In the genomic region with DNA sequence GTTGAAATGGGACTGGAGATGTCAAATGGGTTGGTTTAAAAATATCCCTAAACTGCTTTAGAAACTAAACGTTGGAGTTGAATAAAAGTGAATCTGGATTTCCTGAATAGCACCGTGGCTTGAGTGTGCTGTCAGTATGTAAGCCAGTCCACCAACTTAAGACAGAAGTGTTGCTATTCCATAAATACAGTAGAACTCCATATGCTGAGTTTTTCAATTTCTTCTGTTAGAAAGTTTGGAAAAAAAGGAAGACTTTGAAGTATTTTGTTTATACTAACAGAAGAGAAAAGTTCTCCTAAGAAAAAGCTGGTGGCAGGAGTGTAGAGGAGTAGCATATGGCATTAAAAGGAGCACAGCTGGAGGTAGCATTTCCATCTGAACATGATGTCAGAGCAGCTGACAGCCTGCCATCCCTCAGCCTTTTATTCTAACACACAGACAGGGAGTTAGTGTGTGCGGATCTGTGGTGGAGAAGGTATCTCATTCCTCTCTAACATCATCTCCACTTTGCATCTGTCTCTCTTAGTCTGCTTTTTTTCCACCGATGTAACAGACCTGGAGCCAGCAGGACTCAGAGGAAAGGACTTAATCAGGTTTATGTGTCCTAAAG, we compare ENCODE assay signal across 8 cellular contexts. TPM values are rescaled to one million over a fixed set of nuclear protein-coding genes. Genes with fewer than 3 reads are reported as not detected.
DNase-seq lines count a peak whose midpoint lies in the region; ATAC-seq and TF ChIP-seq lines count a peak whose summit lies in the region.

TSS of gene ZBTB18 (plus strand) at position 449 of the 610 bp plus-strand sequence. CDS start at position 598, 149 bp downstream.

- peak within 1 kb of the TSS in 4 of 7 donors; percentile 97 to 99 (median 98) for H3K27ac Mint-ChIP-seq in CD4-positive, alpha-beta memory T cell

- H3K4me1 ChIP-seq in CD4-positive, alpha-beta memory T cell (ENCODE audit: insufficient read depth, low read length) = peaks cover 43% of the 10 kb centered on the region
- H3K4me1 ChIP-seq in IMR-90 (ENCODE audit: control insufficient read depth, insufficient read depth, low read length) (peaks cover 2% of the 10 kb centered on the region; the same call in 1 of the 2 replicates), endocrine pancreas (ENCODE audit: control insufficient read depth, insufficient read depth, low read length) (peaks cover 7% of the 10 kb centered on the region), mesendoderm (ENCODE audit: control insufficient read depth, low read depth, low read length) (peaks cover 4% of the 10 kb centered on the region), upper lobe of left lung (peaks cover 25 to 40% (median 27%) of the 10 kb centered on the region in 4 donors)

- H3K9me1 ChIP-seq in IMR-90 (ENCODE audit: insufficient read depth, low read length) = no peaks in the 10 kb centered on the region

- H3K23ac ChIP-seq in IMR-90 (ENCODE audit: low read depth, low read length) (peak within 1 kb of the TSS; percentile 89), mesendoderm (ENCODE audit: low read length) (no peak within 1 kb of the TSS)

- H2BK120ac ChIP-seq in IMR-90 (ENCODE audit: low read depth, low read length) (no peak within 1 kb of the TSS), mesendoderm (ENCODE audit: low read depth, low read length) (no peak within 1 kb of the TSS)

- dilution Hi-C loops in IMR-90 (cut with HindIII; ENCODE audit: low sequenced_read_pairs, unreplicated experiment) = no loop called here

- CTCF ChIA-PET in CD4-positive, alpha-beta memory T cell (lab: Charles Lee; ENCODE audit: partially characterized antibody) = interaction anchor here (0.6 to 3.6 kb wide), 4 partner anchors 10 to 221 kb away, joined by 3 to 16 read pairs (median 3); no protein-coding TSS in a partner anchor
- CTCF ChIA-PET in IMR-90 (lab: Yijun Ruan, JAX) = interaction anchor here (0.9 kb wide), 1 partner anchor 123 kb away, joined by 3 read pairs; no protein-coding TSS in a partner anchor

- no peak for TF ChIP-seq RAD21 in IMR-90 (IDR thresholded peaks at IDR 0.05; ENCODE audit: low read length)

- intact Hi-C loops in CD4-positive, alpha-beta memory T cell (cut with micrococcal nuclease) = no loop called here
- intact Hi-C loops in IMR-90 (cut with micrococcal nuclease) = loop anchor here (10.0 kb wide), 1 partner anchor 54 kb away; no protein-coding TSS in a partner anchor

- H2AK5ac ChIP-seq in IMR-90 (ENCODE audit: low read depth, low read length) = no peak within 1 kb of the TSS
- H2AK5ac ChIP-seq in mesendoderm (ENCODE audit: low read length) = no peak within 1 kb of the TSS

- H3K36me3 Mint-ChIP-seq in CD4-positive, alpha-beta memory T cell = peaks cover 2 to 23% of the 10 kb centered on the region in 2 donors

- no peak within 1 kb of the TSS for H4K91ac ChIP-seq in IMR-90 (ENCODE audit: insufficient read depth, low read depth, low read length)

- H4K8ac ChIP-seq in IMR-90 (ENCODE audit: low read depth in 2 of 2, low read length in 2 of 2) (no peak within 1 kb of the TSS; a peak in 1 of 4 replicates), mesendoderm (ENCODE audit: low read depth, low read length) (no peak within 1 kb of the TSS)

- no peak within 1 kb of the TSS for H2BK5ac ChIP-seq in IMR-90 (ENCODE audit: low read depth, low read length, poor library complexity, severe bottlenecking)
- no peak within 1 kb of the TSS for H2BK5ac ChIP-seq in mesendoderm (ENCODE audit: low read length)

- H4K5ac ChIP-seq in IMR-90 (ENCODE audit: low read depth, low read length) (no peak within 1 kb of the TSS), mesendoderm (ENCODE audit: low read length) (no peak within 1 kb of the TSS)

- H3K18ac ChIP-seq in IMR-90 (ENCODE audit: low read depth, low read length) = no peak within 1 kb of the TSS
- no peak within 1 kb of the TSS for H3K18ac ChIP-seq in mesendoderm (ENCODE audit: low read length)

- H2BK15ac ChIP-seq in IMR-90 (ENCODE audit: low read depth, low read length) (no peak within 1 kb of the TSS), mesendoderm (replicated peaks; ENCODE audit: low read depth) (no peak within 1 kb of the TSS)

- H3K56ac ChIP-seq in IMR-90 (ENCODE audit: extremely low read depth, insufficient read depth, low read length) (peak within 1 kb of the TSS; percentile 13; the same call in 1 of the 2 replicates), mesendoderm (ENCODE audit: low read length) (peak within 1 kb of the TSS; percentile 58)

- peaks cover 31% of the 10 kb centered on the region for H3K79me2 ChIP-seq in mesendoderm (ENCODE audit: control insufficient read depth, insufficient read depth, low read length)

- H3K36me3 ChIP-seq in CD4-positive, alpha-beta memory T cell (ENCODE audit: insufficient read depth, low read length) = peaks cover 23% of the 10 kb centered on the region
- peaks cover 15% of the 10 kb centered on the region for H3K36me3 ChIP-seq in IMR-90 (ENCODE audit: control insufficient read depth, insufficient read depth, low read length)
- peaks cover 5% of the 10 kb centered on the region for H3K36me3 ChIP-seq in endocrine pancreas (ENCODE audit: control insufficient read depth, insufficient read depth, low read length)
- H3K36me3 ChIP-seq in mesendoderm (ENCODE audit: control insufficient read depth, insufficient read depth, low read length) = peaks cover 5% of the 10 kb centered on the region
- peaks cover 10 to 23% (median 19%) of the 10 kb centered on the region in 4 donors for H3K36me3 ChIP-seq in upper lobe of left lung

- H3K14ac ChIP-seq in IMR-90 (replicated peaks; ENCODE audit: low read depth, low read length) = no peak within 1 kb of the TSS

- peaks cover 0 to 6% (median 0%) of the 10 kb centered on the region in 8 donors for H3K9me3 Mint-ChIP-seq in CD4-positive, alpha-beta memory T cell

- ATAC-seq in IMR-90 (ENCODE audit: low read depth) = no peak
- no peak for ATAC-seq in upper lobe of left lung (ENCODE audit: low FRiP score in 2 of 2)
- ATAC-seq in GM21619 (IDR thresholded peaks at IDR 0.05; ENCODE audit: unreplicated experiment) = no peak

- H3K4me3 Mint-ChIP-seq in CD4-positive, alpha-beta memory T cell = peak within 1 kb of the TSS in 6 of 8 donors; percentile 96 to 99 (median 99)

- peak within 1 kb of the TSS; percentile 47 to 62 for H3K4me3 ChIP-seq in CD4-positive, alpha-beta memory T cell (ENCODE audit: low read length in 2 of 2)
- H3K4me3 ChIP-seq in IMR-90 (ENCODE audit: insufficient read depth, low read depth, low read length) (peak within 1 kb of the TSS; percentile 82), endocrine pancreas (ENCODE audit: control insufficient read depth, insufficient read depth, low read length) (peak within 1 kb of the TSS; percentile 86), mesendoderm (ENCODE audit: low read length) (peak within 1 kb of the TSS; percentile 80), upper lobe of left lung (peak within 1 kb of the TSS in 3 of 4 donors; percentile 78 to 88 (median 85))

- TF ChIP-seq POLR2A in IMR-90 (IDR thresholded peaks at IDR 0.05; ENCODE audit: low read depth, low read length) (no peak), upper lobe of left lung (IDR thresholded peaks at IDR 0.05) (no peak)

- peak within 1 kb of the TSS; percentile 70 for H3K27ac ChIP-seq in CD4-positive, alpha-beta memory T cell (ENCODE audit: low read depth, low read length)
- H3K27ac ChIP-seq in IMR-90 (ENCODE audit: insufficient read depth, low read length) (0 out of 2 replicates have a peak within 1 kb of the TSS, but pooled peaks have one; percentile 13), mesendoderm (ENCODE audit: low read depth, low read length) (no peak within 1 kb of the TSS), upper lobe of left lung (peak within 1 kb of the TSS; percentile 79 to 100 (median 98))

- no peak for TF ChIP-seq CTCF in IMR-90 (conservative IDR thresholded peaks at IDR 0.05; ENCODE audit: low read depth, low read length)
- no peak for TF ChIP-seq CTCF in upper lobe of left lung (IDR thresholded peaks at IDR 0.05)

- peaks cover 24 to 43% of the 10 kb centered on the region in 2 experiments for H3K79me1 ChIP-seq in IMR-90 (ENCODE audit: low read depth in 1 of 2, low read length in 2 of 2)
- peaks cover 14% of the 10 kb centered on the region for H3K79me1 ChIP-seq in mesendoderm (ENCODE audit: low read length)

- no peaks in the 10 kb centered on the region for H3K27me3 ChIP-seq in CD4-positive, alpha-beta memory T cell (ENCODE audit: insufficient read depth, low read length)
- H3K27me3 ChIP-seq in IMR-90 (ENCODE audit: control insufficient read depth, insufficient read depth, low read length) (no peaks in the 10 kb centered on the region), endocrine pancreas (ENCODE audit: control insufficient read depth, insufficient read depth, low read length) (no peaks in the 10 kb centered on the region), mesendoderm (ENCODE audit: insufficient read depth, low read length, poor library complexity) (no peaks in the 10 kb centered on the region), upper lobe of left lung (no peaks in the 10 kb centered on the region)

- peaks cover 21 to 29% (median 26%) of the 10 kb centered on the region in 4 donors for H3K4me1 Mint-ChIP-seq in CD4-positive, alpha-beta memory T cell

- no peak within 1 kb of the TSS for H2AFZ ChIP-seq in IMR-90 (replicated peaks; ENCODE audit: low read length, poor library complexity)

- no peaks in the 10 kb centered on the region for H3K27me3 Mint-ChIP-seq in CD4-positive, alpha-beta memory T cell

- H3K9me3 ChIP-seq in CD4-positive, alpha-beta memory T cell (ENCODE audit: control insufficient read depth in 1 of 2, low read length in 2 of 2) = no peaks in the 10 kb centered on the region
- no peaks in the 10 kb centered on the region for H3K9me3 ChIP-seq in IMR-90 (ENCODE audit: control insufficient read depth, insufficient read depth, low read length)
- H3K9me3 ChIP-seq in endocrine pancreas (ENCODE audit: control insufficient read depth, low read length) = no peaks in the 10 kb centered on the region
- no peaks in the 10 kb centered on the region for H3K9me3 ChIP-seq in upper lobe of left lung

- in situ Hi-C loops in IMR-90 (cut with MboI; ENCODE audit: low sequenced_read_pairs) = loop anchor here (25.0 kb wide), 1 partner anchor 211 kb away; no protein-coding TSS in a partner anchor

- WGBS in IMR-90 (ENCODE audit: extremely low coverage in 2 of 2, insufficient read length in 1 of 2), 2 experiments = no CpG with 5 or more reads among the region's 4 CpGs
- no CpG with 5 or more reads among the region's 4 CpGs for WGBS in mesendoderm (ENCODE audit: extremely low coverage, insufficient coverage, low lambda C conversion rate)
- 29 to 30% methylated on average over 4 of the region's 4 CpGs for WGBS in upper lobe of left lung, 2 donors

- H3K4ac ChIP-seq in IMR-90 (ENCODE audit: low read depth, low read length) (no peak within 1 kb of the TSS), mesendoderm (ENCODE audit: low read depth, low read length) (no peak within 1 kb of the TSS)

- H4K20me1 ChIP-seq in IMR-90 (ENCODE audit: insufficient read depth, low read length) = peaks cover 26% of the 10 kb centered on the region

- no peak for TF ChIP-seq EP300 in upper lobe of left lung (IDR thresholded peaks at IDR 0.05)

- no peak within 1 kb of the TSS for H2BK20ac ChIP-seq in IMR-90 (ENCODE audit: low read depth, low read length)

- BruUV-seq in IMR-90 (replicated peaks; lab: Mats Ljungman, UMichigan) = no TSS peak

- peak in 2 of 5 donors; percentile 10 to 11 for DNase-seq in CD4-positive, alpha-beta memory T cell
- DNase-seq in IMR-90 (peak; percentile 82), SHP77 (lab: John Stamatoyannopoulos, UW) (peak; percentile 80 to 88), mesendoderm (peak; percentile 78), upper lobe of left lung (no peak)
- no peak for DNase-seq in stimulated activated CD4-positive, alpha-beta T cell treated with anti-CD3 and anti-CD28 coated beads, Interleukin-15, amount 100 ng/mL, for 24 hours

- H3K9ac ChIP-seq in IMR-90 (ENCODE audit: low read depth, low read length) (peak within 1 kb of the TSS; percentile 78), endocrine pancreas (ENCODE audit: control insufficient read depth, insufficient read depth, low read length) (peak within 1 kb of the TSS; percentile 47), mesendoderm (ENCODE audit: low read length) (peak within 1 kb of the TSS; percentile 66)

- peak within 1 kb of the TSS; percentile 96 for H3K4me2 ChIP-seq in IMR-90 (ENCODE audit: low read depth, low read length)
- peak within 1 kb of the TSS; percentile 52 for H3K4me2 ChIP-seq in mesendoderm (ENCODE audit: low read length)

- POLR2A ChIA-PET in CD4-positive, alpha-beta memory T cell (lab: Charles Lee; ENCODE audit: partially characterized antibody) = interaction anchor here (0.7 to 10.7 kb wide), 5 partner anchors 11 to 110 kb away, joined by 3 to 251 read pairs (median 3); no protein-coding TSS in a partner anchor
- POLR2A ChIA-PET in IMR-90 (lab: Charles Lee; ENCODE audit: unreplicated experiment) = no interaction called here

- no peak within 1 kb of the TSS for H2AK9ac ChIP-seq in IMR-90 (replicated peaks; ENCODE audit: low read depth, low read length, poor library complexity)

RNA-seq across cellular contexts. Expression of gene ZBTB18, which starts in this region (rescaled TPM):
- total RNA-seq in CD4-positive, alpha-beta memory T cell = 10 to 100 TPM; 62.8 to 65.3 TPM
- 1 to 10 TPM; 1.5 to 2.1 TPM for polyA plus RNA-seq in CD4-positive, alpha-beta memory T cell
- total RNA-seq in IMR-90 (2012; rRNA removed) (14.7 and 16.0 TPM in 2 replicates), upper lobe of left lung (10 to 100 TPM; 14.8 to 29.7 (median 20.4) TPM)
- polyA plus RNA-seq in IMR-90 (2012; rRNA removed) = 10.0 and 10.3 TPM in 2 replicates
- polyA plus RNA-seq in IMR-90 (2012; cell fraction: cytosol; rRNA removed) = 5.8 and 6.4 TPM in 2 replicates
- 15.5 and 19.3 TPM in 2 replicates for polyA plus RNA-seq in IMR-90 (2012; cell fraction: nucleus; rRNA removed; ENCODE audit: low replicate concordance)
- polyA plus RNA-seq in mesendoderm (2013, experiment 1 of 2) = 5.9 TPM
- 5.8 TPM for polyA plus RNA-seq in mesendoderm (2013, experiment 2 of 2)

Comparison
In these comparisons a context has a peak if more than half of its experiments do, and no peak if none do; other contexts are left out.
1. DNase-seq: peak in IMR-90 (single experiment), SHP77 (2 of 2) and mesendoderm (single experiment); none in upper lobe of left lung (0 of 2) and stimulated activated CD4-positive, alpha-beta T cell treated with anti-CD3 and anti-CD28 coated beads, Interleukin-15, amount 100 ng/mL, for 24 hours (single experiment).
2. Peak in every context shown above with its lines, with median percentiles within 50 percentile points of each other: H3K4me3 ChIP-seq and H3K9ac ChIP-seq.